In the genomic region with DNA sequence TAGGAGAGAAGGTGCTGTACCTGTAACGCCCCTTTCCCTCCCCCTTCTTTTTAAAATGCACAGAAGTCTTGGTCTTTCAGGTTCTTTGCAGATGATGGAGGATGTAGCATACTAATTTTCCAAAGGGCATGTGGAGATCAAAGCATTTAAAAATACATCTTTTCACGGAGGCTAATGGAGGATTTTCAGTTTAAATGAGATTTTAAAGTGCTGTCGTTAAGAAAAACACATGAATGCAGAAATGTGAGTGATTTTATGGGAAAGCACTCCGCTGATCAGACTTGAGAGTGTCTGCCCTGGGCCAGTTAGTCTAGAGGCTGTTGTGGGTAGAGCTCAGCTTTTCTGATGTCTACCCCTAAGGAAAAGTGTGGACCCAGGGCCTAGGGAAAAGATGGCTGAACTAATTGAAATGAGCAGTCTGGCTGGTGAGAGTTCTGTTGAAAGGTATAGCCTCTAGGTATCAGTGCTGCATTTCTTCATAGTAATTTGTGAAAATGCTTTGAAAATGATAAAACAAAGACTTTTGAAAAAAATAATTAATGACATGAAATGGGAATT, we compare ENCODE assay signal across 12 cellular contexts. TPM values are rescaled to one million over a fixed set of nuclear protein-coding genes. Genes with fewer than 3 reads are reported as not detected.
DNase-seq lines count a peak whose midpoint lies in the region; ATAC-seq and TF ChIP-seq lines count a peak whose summit lies in the region.
"Had no signal": no experiment of that assay in that cellular context is flagged by ENCODE, and none has a peak within 500 bp of the region (broad histone marks: within the 10 kb centered on the region; RNA-seq: fewer than 3 reads in every experiment).

No MANE protein-coding gene starts in this region.

- H3K36me3 ChIP-seq in lower lobe of right lung (no peaks in the 10 kb centered on the region), upper lobe of right lung (no peaks in the 10 kb centered on the region)

- H3K4me3 Mint-ChIP-seq in activated CD4-positive, alpha-beta T cell treated with anti-CD3 and anti-CD28 coated beads, Interleukin-2, amount 10 ng/mL, durations not matched to agents 24 days and 14 days = peak overlapping the region; percentile 0
- peak overlapping the region in 1 of 5 experiments; percentile 99 for H3K4me3 Mint-ChIP-seq in brain

- peaks cover 42% of the 10 kb centered on the region for H3K27me3 Mint-ChIP-seq in activated CD4-positive, alpha-beta T cell treated with anti-CD3 and anti-CD28 coated beads, Interleukin-2, amount 10 ng/mL, durations not matched to agents 24 days and 14 days
- H3K27me3 Mint-ChIP-seq in brain = peaks cover 7% of the 10 kb centered on the region

- H3K36me3 Mint-ChIP-seq in activated CD4-positive, alpha-beta T cell treated with anti-CD3 and anti-CD28 coated beads, Interleukin-2, amount 10 ng/mL, durations not matched to agents 24 days and 14 days (ENCODE audit: low read depth) = no peaks in the 10 kb centered on the region
- H3K36me3 Mint-ChIP-seq in brain = peaks cover 31% of the 10 kb centered on the region

- intact Hi-C loops in activated CD4-positive, alpha-beta T cell treated with anti-CD3 and anti-CD28 coated beads, Interleukin-2, amount 10 ng/mL, durations not matched to agents 24 days and 14 days (cut with micrococcal nuclease) = no loop called here
- intact Hi-C loops in lower lobe of right lung (cut with DNase I) (no loop called here), upper lobe of right lung (cut with DNase I) (no loop called here)

- ATAC-seq in lower lobe of right lung (no peak), upper lobe of right lung (no peak), HG03521 (IDR thresholded peaks at IDR 0.05; ENCODE audit: unreplicated experiment) (no peak)
- ATAC-seq: mucosa of descending colon had no signal

- peaks cover 59% of the 10 kb centered on the region for H3K4me1 ChIP-seq in lower lobe of right lung
- peaks cover 38% of the 10 kb centered on the region for H3K4me1 ChIP-seq in upper lobe of right lung
- H3K4me1 ChIP-seq: testis had no signal

- H3K27ac Mint-ChIP-seq in activated CD4-positive, alpha-beta T cell treated with anti-CD3 and anti-CD28 coated beads, Interleukin-2, amount 10 ng/mL, durations not matched to agents 24 days and 14 days = no peak overlapping the region
- H3K27ac Mint-ChIP-seq in brain = peak overlapping the region; percentile 94 to 99 (median 98)

- TF ChIP-seq CTCF in brain (conservative IDR thresholded peaks at IDR 0.05) (no peak), lower lobe of right lung (IDR thresholded peaks at IDR 0.05) (no peak), upper lobe of right lung (IDR thresholded peaks at IDR 0.05) (no peak)

- H3K27me3 ChIP-seq in lower lobe of right lung (ENCODE audit: low read depth) (no peaks in the 10 kb centered on the region), upper lobe of right lung (no peaks in the 10 kb centered on the region)
- H3K27me3 ChIP-seq: testis had no signal

- peaks cover 9% of the 10 kb centered on the region for H3K4me1 Mint-ChIP-seq in activated CD4-positive, alpha-beta T cell treated with anti-CD3 and anti-CD28 coated beads, Interleukin-2, amount 10 ng/mL, durations not matched to agents 24 days and 14 days
- peaks cover 64% of the 10 kb centered on the region for H3K4me1 Mint-ChIP-seq in brain

- DNase-seq in activated CD4-positive, alpha-beta T cell treated with anti-CD3 and anti-CD28 coated beads, Interleukin-2, amount 10 ng/mL, durations not matched to agents 24 days and 14 days = no peak
- DNase-seq in activated CD4-positive, alpha-beta T cell treated with anti-CD3 and anti-CD28 coated beads, Interleukin-2, amount 50 U/mL, for 4 hours = no peak
- DNase-seq in lower lobe of right lung (no peak), upper lobe of right lung (no peak), KG1 (lab: John Stamatoyannopoulos, UW) (no peak), hepatic stellate cell (ENCODE audit: low spot score) (no peak)
- DNase-seq: mucosa of descending colon, NCI-H226, testis had no signal

- H3K27ac ChIP-seq in lower lobe of right lung = peak overlapping the region; percentile 3
- H3K27ac ChIP-seq in upper lobe of right lung = peak overlapping the region; percentile 96
- H3K27ac ChIP-seq: KMS-11 had no signal

- H3K4me3 ChIP-seq in lower lobe of right lung (peak overlapping the region; percentile 86), upper lobe of right lung (peak overlapping the region; percentile 91)
- H3K4me3 ChIP-seq: mucosa of descending colon had no signal

- no peaks in the 10 kb centered on the region for H3K9me3 ChIP-seq in lower lobe of right lung
- H3K9me3 ChIP-seq in upper lobe of right lung = no peaks in the 10 kb centered on the region
- H3K9me3 ChIP-seq: mucosa of descending colon, testis had no signal

- no peaks in the 10 kb centered on the region for H3K9me3 Mint-ChIP-seq in activated CD4-positive, alpha-beta T cell treated with anti-CD3 and anti-CD28 coated beads, Interleukin-2, amount 10 ng/mL, durations not matched to agents 24 days and 14 days
- peaks cover 0 to 10% (median 6%) of the 10 kb centered on the region in 5 experiments for H3K9me3 Mint-ChIP-seq in brain

RNA-seq across cellular contexts. Expression of gene AMOTL1, which starts 2.5 kb away (rescaled TPM):
- 5.4 and 5.9 TPM in 2 replicates for total RNA-seq in activated CD4-positive, alpha-beta T cell treated with anti-CD3 and anti-CD28 coated beads, Interleukin-2, amount 10 ng/mL, durations not matched to agents 24 days and 14 days
- polyA plus RNA-seq in brain (ENCODE audit: insufficient read depth, low read depth, low replicate concordance) = 65.6 TPM
- 57.2 TPM for total RNA-seq in lower lobe of right lung
- 62.5 TPM for total RNA-seq in upper lobe of right lung
